Comparison of ENCODE assay signal across 1 cellular context in genomic region chr1:200681231-200681630, GRCh38.
TF ChIP-seq lines count a peak whose summit lies in the region.

No MANE protein-coding gene starts in this region.

TF ChIP-seq in K562, 482 proteins besides CTCF, POLR2A, EP300 and RAD21:
- TF ChIP-seq PCBP2 (IDR thresholded peaks at IDR 0.05; ENCODE audit: low read depth, low read length, poor library complexity, severe bottlenecking) (no peak), ZNF12 (CRISPR knock-in tag; IDR thresholded peaks at IDR 0.05) (no peak), ZBTB17 (CRISPR knock-in tag; IDR thresholded peaks at IDR 0.05) (no peak), ELK3 (CRISPR knock-in tag; IDR thresholded peaks at IDR 0.05) (no peak)
